ENCODE assay signal across 17 cellular contexts in genomic region chr7:84162125-84162524, GRCh38.
"Had no signal": no experiment of that assay in that cellular context is flagged by ENCODE, and none has a peak within 500 bp of the region (broad histone marks: within the 10 kb centered on the region; RNA-seq: fewer than 3 reads in every experiment).

No MANE protein-coding gene starts in this region.

- H3K27me3 ChIP-seq: brain microvascular endothelial cell, esophagus squamous epithelium, foreskin keratinocyte, heart right ventricle, right atrium auricular region, tibial artery, vagina had no signal

- H3K4me1 ChIP-seq: esophagus squamous epithelium, foreskin keratinocyte, heart right ventricle, right atrium auricular region, tibial artery, vagina had no signal

- H3K36me3 ChIP-seq: brain microvascular endothelial cell, esophagus squamous epithelium, heart right ventricle, right atrium auricular region, tibial artery, vagina had no signal

- DNase-seq: activated CD4-positive, alpha-beta T cell treated with anti-CD3 and anti-CD28 coated beads, Interleukin-2, amount 50 U/mL, for 4 hours; activated CD4-positive, CD25-positive, alpha-beta regulatory T cell treated with anti-CD3 and anti-CD28 coated beads, Interleukin-2, amount 50 U/mL, for 72 hours; activated CD8-positive, alpha-beta memory T cell treated with anti-CD3 and anti-CD28 coated beads, Interleukin-2, amount 10 ng/mL, durations not matched to agents 7 days and 5 days; activated effector memory CD4-positive, alpha-beta T cell treated with Interleukin-2 at 50 U/mL for 16 hours; activated T-cell treated with anti-CD3 and anti-CD28 coated beads, Interleukin-2, amount 50 U/mL, for 24 hours; amygdala; brain microvascular endothelial cell; esophagus squamous epithelium; foreskin keratinocyte; heart right ventricle; kidney; left ventricle myocardium superior; mesenchymal stem cell; small intestine; tibial artery had no signal

- H3K4me3 ChIP-seq: esophagus squamous epithelium, heart right ventricle, right atrium auricular region, tibial artery, vagina had no signal

- H3K9me3 ChIP-seq: esophagus squamous epithelium, heart right ventricle, right atrium auricular region, tibial artery, vagina had no signal

- H3K27ac ChIP-seq: brain microvascular endothelial cell, esophagus squamous epithelium, foreskin keratinocyte, heart right ventricle, right atrium auricular region, tibial artery, vagina had no signal
